Comparison of ENCODE assay signal across 11 cellular contexts in the genomic region with DNA sequence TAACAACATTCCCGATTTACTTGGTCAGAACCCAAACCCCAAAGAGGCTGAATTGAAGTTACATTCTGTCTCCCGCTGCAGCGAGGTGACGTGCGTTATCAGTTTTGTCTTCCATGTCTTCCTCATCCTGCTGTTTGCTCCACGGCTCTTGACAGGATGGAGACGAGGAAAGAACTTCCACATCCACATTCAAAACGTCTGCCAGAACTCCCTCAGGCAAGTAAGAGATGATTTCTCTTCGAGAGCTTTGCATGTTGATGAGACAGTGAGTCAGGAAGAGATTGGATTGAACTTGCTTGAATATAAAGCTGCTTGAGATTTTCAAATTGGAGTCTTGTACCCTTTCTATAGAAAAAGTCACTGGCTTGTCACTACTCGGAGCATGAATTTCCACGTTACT.
DNase-seq lines count a peak whose midpoint lies in the region; ATAC-seq and TF ChIP-seq lines count a peak whose summit lies in the region.
"Had no signal": no experiment of that assay in that cellular context is flagged by ENCODE, and none has a peak within 500 bp of the region (broad histone marks: within the 10 kb centered on the region; RNA-seq: fewer than 3 reads in every experiment).

No MANE protein-coding gene starts in this region.

- no peak for TF ChIP-seq CTCF in coronary artery (IDR thresholded peaks at IDR 0.05)
- no peak for TF ChIP-seq CTCF in left lung (IDR thresholded peaks at IDR 0.05)
- no peak for TF ChIP-seq CTCF in uterus (IDR thresholded peaks at IDR 0.05)

- no peak for TF ChIP-seq POLR2A in uterus (IDR thresholded peaks at IDR 0.05)

- H3K9me3 ChIP-seq in left lung (no peaks in the 10 kb centered on the region), uterus (no peaks in the 10 kb centered on the region)
- H3K9me3 ChIP-seq: right lobe of liver had no signal

- DNase-seq in NCI-H510A treated with DMSO at 0.1 percent for 48 hours (lab: John Stamatoyannopoulos, UW) (peak; percentile 13), NCI-H510A (lab: John Stamatoyannopoulos, UW) (no peak), coronary artery (ENCODE audit: low spot score) (no peak), left lung (no peak), uterus (no peak), iPS-NIHi11 (ENCODE audit: low spot score) (no peak)
- no peak for DNase-seq in activated CD4-positive, alpha-beta T cell treated with anti-CD3 and anti-CD28 coated beads for 1 hour
- DNase-seq: right lobe of liver; stimulated activated naive CD4-positive, alpha-beta T cell treated with Interleukin-2 at 50 U/mL for 16 hours had no signal

- peak overlapping the region; percentile 72 to 76 for H3K27ac ChIP-seq in coronary artery
- peak overlapping the region; percentile 78 to 83 for H3K27ac ChIP-seq in left lung
- peak overlapping the region; percentile 87 for H3K27ac ChIP-seq in uterus
- H3K27ac ChIP-seq: HL-60, right lobe of liver had no signal

- H3K27me3 ChIP-seq in left lung (peaks cover 0 to 6% of the 10 kb centered on the region in 2 donors), uterus (no peaks in the 10 kb centered on the region)
- H3K27me3 ChIP-seq: right lobe of liver had no signal

- ATAC-seq in left lung (no peak), HG03460 (IDR thresholded peaks at IDR 0.05; ENCODE audit: unreplicated experiment) (no peak)

- intact Hi-C loops in left lung (cut with DNase I), result no loop called here
- intact Hi-C loops in uterus (cut with DNase I; ENCODE audit: low total_unique reads), result no loop called here

- no peaks in the 10 kb centered on the region for H3K36me3 ChIP-seq in left lung
- no peaks in the 10 kb centered on the region for H3K36me3 ChIP-seq in uterus
- H3K36me3 ChIP-seq: right lobe of liver had no signal

- H3K4me1 ChIP-seq in left lung, result peaks cover 6 to 28% of the 10 kb centered on the region in 2 donors
- H3K4me1 ChIP-seq in uterus, result peaks cover 6 to 8% of the 10 kb centered on the region in 2 donors

- H3K4me3 ChIP-seq in coronary artery (peak overlapping the region; percentile 50), left lung (peak overlapping the region in 1 of 2 donors; percentile 39), uterus (no peak overlapping the region)
